ENCODE assay signal across 8 cellular contexts in genomic region chr14:105475269-105475915, GRCh38. TPM values are rescaled to one million over a fixed set of nuclear protein-coding genes. Genes with fewer than 3 reads are reported as not detected.
DNase-seq lines count a peak whose midpoint lies in the region; ATAC-seq and TF ChIP-seq lines count a peak whose summit lies in the region.

No MANE protein-coding gene starts in this region.

- no peaks in the 10 kb centered on the region for H3K27me3 ChIP-seq in CD8-positive, alpha-beta T cell (ENCODE audit: insufficient read depth, low read length)

- peak overlapping the region; percentile 23 for H3K4me3 ChIP-seq in CD8-positive, alpha-beta T cell (ENCODE audit: low read depth, low read length)

- H3K36me3 Mint-ChIP-seq in CD8-positive, alpha-beta T cell: no peaks in the 10 kb centered on the region
- H3K36me3 Mint-ChIP-seq in endothelial cell (ENCODE audit: low read depth, unreplicated experiment): peaks cover 3% of the 10 kb centered on the region
- no peaks in the 10 kb centered on the region for H3K36me3 Mint-ChIP-seq in natural killer cell

- intact Hi-C loops in CD8-positive, alpha-beta T cell (cut with DNase I, micrococcal nuclease): loop anchor here (2.0 kb wide), 2 partner anchors 15 to 55 kb away; partner anchors contain the start of gene TEDC1 (in 1 of the 2)
- intact Hi-C loops in natural killer cell (cut with micrococcal nuclease): no loop called here

- CTCF ChIA-PET in CD8-positive, alpha-beta T cell (lab: Charles Lee): interaction anchor here (3.7 kb wide), 1 partner anchor 14 kb away, joined by 30 read pairs; no protein-coding TSS in a partner anchor

- peaks cover 54% of the 10 kb centered on the region for H3K4me1 ChIP-seq in CD8-positive, alpha-beta T cell (ENCODE audit: insufficient read depth, low read length)

- TF ChIP-seq CTCF in CD8-positive, alpha-beta T cell (IDR thresholded peaks at IDR 0.05): no peak
- TF ChIP-seq CTCF in endothelial cell (IDR thresholded peaks at IDR 0.05; ENCODE audit: unreplicated experiment) (no peak), natural killer cell (IDR thresholded peaks at IDR 0.05) (no peak)

- DNase-seq in CD8-positive, alpha-beta T cell: peak in 1 of 7 experiments; percentile 31
- peak; percentile 79 for DNase-seq in NCI-H69 (lab: John Stamatoyannopoulos, UW)
- peak; percentile 28 for DNase-seq in endothelial cell (ENCODE audit: low spot score)
- no peak for DNase-seq in natural killer cell
- DNase-seq in activated gamma-delta T cell treated with Interleukin-2 at 50 U/mL for 16 hours: no peak
- DNase-seq in GM19238 (ENCODE audit: insufficient read length, low spot score): no peak
- no peak for DNase-seq in stimulated activated naive CD8-positive, alpha-beta T cell treated with anti-CD3 and anti-CD28 coated beads, Interleukin-15, Interleukin-2, amounts not matched to agents 100 U/mL and 50 U/mL, for 24 hours

- ATAC-seq in CD8-positive, alpha-beta T cell: no peak
- ATAC-seq in natural killer cell (no peak), GM21825 (IDR thresholded peaks at IDR 0.05; ENCODE audit: unreplicated experiment) (no peak)
- no peak for ATAC-seq in stimulated activated naive CD8-positive, alpha-beta T cell treated with anti-CD3 and anti-CD28 coated beads, Interleukin-15, Interleukin-2, amounts not matched to agents 100 U/mL and 50 U/mL, for 24 hours

- H3K27me3 Mint-ChIP-seq in CD8-positive, alpha-beta T cell (ENCODE audit: low read depth): peaks cover 3% of the 10 kb centered on the region
- H3K27me3 Mint-ChIP-seq in endothelial cell (ENCODE audit: unreplicated experiment): peaks cover 22% of the 10 kb centered on the region
- H3K27me3 Mint-ChIP-seq in natural killer cell (ENCODE audit: low read depth in 2 of 2): peaks cover 0 to 9% of the 10 kb centered on the region in 2 donors

- H3K27ac ChIP-seq in CD8-positive, alpha-beta T cell (ENCODE audit: low read depth, low read length): no peak overlapping the region

- no peak overlapping the region for H3K27ac Mint-ChIP-seq in CD8-positive, alpha-beta T cell
- H3K27ac Mint-ChIP-seq in endothelial cell (ENCODE audit: unreplicated experiment): peak overlapping the region; percentile 24
- peak overlapping the region in 1 of 2 donors; percentile 11 for H3K27ac Mint-ChIP-seq in natural killer cell

- no peaks in the 10 kb centered on the region for H3K36me3 ChIP-seq in CD8-positive, alpha-beta T cell (ENCODE audit: insufficient read depth, low read length)

- POLR2A ChIA-PET in CD8-positive, alpha-beta T cell (lab: Charles Lee): no interaction called here

- peak overlapping the region; percentile 64 for H3K4me3 Mint-ChIP-seq in CD8-positive, alpha-beta T cell
- H3K4me3 Mint-ChIP-seq in endothelial cell (ENCODE audit: unreplicated experiment) (peak overlapping the region; percentile 82), natural killer cell (peak overlapping the region; percentile 47)

- no peaks in the 10 kb centered on the region for H3K9me3 Mint-ChIP-seq in CD8-positive, alpha-beta T cell
- H3K9me3 Mint-ChIP-seq in endothelial cell (ENCODE audit: unreplicated experiment) (no peaks in the 10 kb centered on the region), natural killer cell (no peaks in the 10 kb centered on the region)

- peaks cover 27% of the 10 kb centered on the region for H3K4me1 Mint-ChIP-seq in CD8-positive, alpha-beta T cell (ENCODE audit: low read depth)
- peaks cover 9% of the 10 kb centered on the region for H3K4me1 Mint-ChIP-seq in endothelial cell (ENCODE audit: unreplicated experiment)
- H3K4me1 Mint-ChIP-seq in natural killer cell: peaks cover 6 to 30% of the 10 kb centered on the region in 2 donors

- no peaks in the 10 kb centered on the region for H3K9me3 ChIP-seq in CD8-positive, alpha-beta T cell (ENCODE audit: low read length)

RNA-seq across cellular contexts. Expression of gene CRIP2, which starts 0.8 kb away (rescaled TPM):
- total RNA-seq in CD8-positive, alpha-beta T cell: 10 to 100 TPM; 17.1 to 20.7 TPM
- 67.4 TPM for total RNA-seq in endothelial cell (ENCODE audit: unreplicated experiment)
- total RNA-seq in natural killer cell: 1 to 10 TPM; 1.7 to 4.6 (median 2.0) TPM

RNA-seq across cellular contexts. Expression of gene CRIP1, which starts 11.3 kb away (rescaled TPM):
- 100 to 1,000 TPM; 111 to 115 TPM for total RNA-seq in CD8-positive, alpha-beta T cell
- 2.5 TPM for total RNA-seq in endothelial cell (ENCODE audit: unreplicated experiment)
- 100 to 1,000 TPM; 276 to 334 (median 290) TPM for total RNA-seq in natural killer cell

RNA-seq across cellular contexts. Expression of gene TEDC1, which starts 15.7 kb away (rescaled TPM):
- total RNA-seq in CD8-positive, alpha-beta T cell: 10 to 100 TPM; 55.3 to 58.5 TPM
- total RNA-seq in endothelial cell (ENCODE audit: unreplicated experiment) (11.5 TPM), natural killer cell (100 to 1,000 TPM in 2 of 3 donors, 10 to 100 TPM in 1; 70.0 to 233 (median 112) TPM)

RNA-seq across cellular contexts. Expression of gene TMEM121, which starts 51.0 kb away (rescaled TPM):
- 1 to 10 TPM; 2.8 to 3.4 TPM for total RNA-seq in CD8-positive, alpha-beta T cell
- total RNA-seq in endothelial cell (ENCODE audit: unreplicated experiment) (1.6 TPM), natural killer cell (under 1 TPM in 2 of 3 donors, not detected in 1; 0.54 to 0.80 TPM)

RNA-seq across cellular contexts. Expression of gene MTA1, which starts 55.8 kb away (rescaled TPM):
- 10 to 100 TPM; 75.8 to 90.1 TPM for total RNA-seq in CD8-positive, alpha-beta T cell
- 150 TPM for total RNA-seq in endothelial cell (ENCODE audit: unreplicated experiment)
- total RNA-seq in natural killer cell: 100 to 1,000 TPM; 104 to 125 (median 112) TPM

Comparison
In these comparisons a context has a peak if more than half of its experiments do, and no peak if none do; other contexts are left out.
1. DNase-seq: peak in NCI-H69 (single experiment) and endothelial cell (single experiment); none in natural killer cell (single experiment), activated gamma-delta T cell treated with Interleukin-2 at 50 U/mL for 16 hours (single experiment), GM19238 (single experiment) and stimulated activated naive CD8-positive, alpha-beta T cell treated with anti-CD3 and anti-CD28 coated beads, Interleukin-15, Interleukin-2, amounts not matched to agents 100 U/mL and 50 U/mL, for 24 hours (single experiment).
2. RNA of gene CRIP1, which starts 11.3 kb away (total RNA-seq): 276 to 334 TPM in natural killer cell and 111 to 115 TPM in CD8-positive, alpha-beta T cell; 2.5 TPM in endothelial cell (single experiment); every median in the first group is over 10 times any median in the second.
3. Peak in every context shown above with its lines, with median percentiles within 50 percentile points of each other: H3K4me3 Mint-ChIP-seq.